In genomic region chr19:45404557-45405434, GRCh38 we compare ENCODE assay signal across 1 cellular context.
TF ChIP-seq lines count a peak whose summit lies in the region.

TSS of gene PPP1R13L (minus strand) at chr19:45405069. CDS start at chr19:45398318, 6,751 bp downstream.

TF ChIP-seq in K562, 482 proteins besides CTCF, POLR2A, EP300 and RAD21 (continued from another document and continues in another):
- TF ChIP-seq ZNF592 (IDR thresholded peaks at IDR 0.05): no peak
- peak in 1 of 2 experiments; percentile 81; a peak in 2 of 4 replicates for TF ChIP-seq TRIM24 (IDR thresholded peaks at IDR 0.05)
- no peak; the same call in 1 of the 2 replicates for TF ChIP-seq TCF7 (IDR thresholded peaks at IDR 0.05; ENCODE audit: borderline replicate concordance)
- no peak for TF ChIP-seq ZNF639 (CRISPR knock-in tag; conservative IDR thresholded peaks at IDR 0.05 in 1 of 2, IDR thresholded peaks at IDR 0.05 in 1 of 2)
- no peak for TF ChIP-seq ELK1 (CRISPR knock-in tag; IDR thresholded peaks at IDR 0.05)
- no peak for TF ChIP-seq ARID4B (CRISPR knock-in tag; IDR thresholded peaks at IDR 0.05)
- no peak for TF ChIP-seq ZNF280A (IDR thresholded peaks at IDR 0.05; ENCODE audit: low read depth, partially characterized antibody)
- no peak for TF ChIP-seq ZNF778 (CRISPR knock-in tag; IDR thresholded peaks at IDR 0.05)
- no peak for TF ChIP-seq ZNF766 (CRISPR knock-in tag; conservative IDR thresholded peaks at IDR 0.05)
- no peak for TF ChIP-seq FOXO4 (CRISPR knock-in tag; IDR thresholded peaks at IDR 0.05)
- TF ChIP-seq HOXB6 (CRISPR knock-in tag; IDR thresholded peaks at IDR 0.05; ENCODE audit: borderline replicate concordance): no peak
- TF ChIP-seq ZNF407 (IDR thresholded peaks at IDR 0.05; ENCODE audit: low read depth): no peak
- TF ChIP-seq SIRT6 (IDR thresholded peaks at IDR 0.05; ENCODE audit: low read depth, low read length): no peak
- TF ChIP-seq ZNF398 (CRISPR knock-in tag; IDR thresholded peaks at IDR 0.05): no peak
- TF ChIP-seq ILF3 (IDR thresholded peaks at IDR 0.05; ENCODE audit: borderline replicate concordance): no peak
- peak; percentile 76; the same call in 1 of the 2 replicates for TF ChIP-seq TOE1 (IDR thresholded peaks at IDR 0.05; ENCODE audit: borderline replicate concordance)
- TF ChIP-seq TOE1 (CRISPR knock-in tag; IDR thresholded peaks at IDR 0.05; ENCODE audit: borderline replicate concordance, low read depth): no peak
- peak; percentile 41; the same call in 1 of the 2 replicates for TF ChIP-seq HDAC8 (tag; IDR thresholded peaks at IDR 0.05)
- no peak for TF ChIP-seq SNIP1 (IDR thresholded peaks at IDR 0.05; ENCODE audit: low read depth)
- TF ChIP-seq POLR2H (tag; IDR thresholded peaks at IDR 0.05; ENCODE audit: low read depth): no peak
- TF ChIP-seq ZNF41 (CRISPR knock-in tag; conservative IDR thresholded peaks at IDR 0.05): no peak
- TF ChIP-seq ARID3A (IDR thresholded peaks at IDR 0.05; ENCODE audit: borderline replicate concordance, low read depth, low read length): no peak
- TF ChIP-seq ZNF347 (CRISPR knock-in tag; IDR thresholded peaks at IDR 0.05; ENCODE audit: low read depth): no peak
- TF ChIP-seq CTBP1 (IDR thresholded peaks at IDR 0.05; ENCODE audit: borderline replicate concordance): 0 out of 2 replicates have a peak, but pooled peaks have one; percentile 20
